Comparison of ENCODE assay signal across 15 cellular contexts in the genomic region with DNA sequence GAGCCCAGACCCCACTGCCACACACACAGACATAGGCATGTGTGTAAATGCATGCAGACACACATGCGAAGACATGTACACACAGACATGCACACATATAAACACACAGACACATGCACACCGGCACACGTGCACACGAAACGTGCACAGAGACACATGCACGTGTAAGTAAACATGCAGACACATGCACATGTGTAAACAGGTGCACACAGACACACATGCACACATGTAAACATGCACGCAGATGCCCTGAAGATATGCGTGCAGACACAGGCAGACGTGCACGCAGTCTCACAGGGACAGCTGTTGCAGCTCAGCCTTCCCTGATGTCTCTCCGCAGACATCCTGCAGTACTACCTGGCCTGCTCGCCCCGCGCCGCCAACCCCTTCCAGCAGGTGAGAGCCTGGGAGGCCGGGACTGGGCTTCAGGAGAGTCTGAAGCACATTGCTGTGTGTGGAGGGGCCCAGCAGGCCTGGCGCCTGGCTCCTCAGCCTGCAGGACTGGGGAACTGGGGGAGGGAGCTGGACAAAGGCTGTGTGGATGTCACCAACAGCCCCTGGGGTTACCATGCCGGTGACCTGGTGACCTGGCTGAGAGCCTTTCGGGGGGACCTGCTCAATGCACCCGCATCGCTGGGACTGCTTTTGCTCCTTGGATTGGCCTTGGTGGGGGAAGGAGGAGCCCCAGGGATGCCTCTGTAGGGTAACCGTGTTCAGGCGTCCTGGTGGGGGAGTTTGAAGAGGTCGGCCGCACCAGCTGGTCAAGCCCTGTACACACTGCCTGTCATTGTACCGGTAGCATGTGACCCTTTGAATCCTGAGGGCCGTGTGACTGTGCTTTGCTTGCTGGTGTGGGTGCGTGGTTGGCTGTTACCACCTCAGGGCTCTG. TPM values are rescaled to one million over a fixed set of nuclear protein-coding genes. Genes with fewer than 3 reads are reported as not detected.
DNase-seq lines count a peak whose midpoint lies in the region; ATAC-seq and TF ChIP-seq lines count a peak whose summit lies in the region.
"Had no signal": no experiment of that assay in that cellular context is flagged by ENCODE, and none has a peak within 500 bp of the region (broad histone marks: within the 10 kb centered on the region; RNA-seq: fewer than 3 reads in every experiment).

No MANE protein-coding gene starts in this region.

- TF ChIP-seq CTCF in RWPE1 (conservative IDR thresholded peaks at IDR 0.05; ENCODE audit: low read depth), result no peak
- TF ChIP-seq CTCF in endodermal cell (conservative IDR thresholded peaks at IDR 0.05), result no peak
- TF ChIP-seq CTCF in osteoblast (IDR thresholded peaks at IDR 0.05; ENCODE audit: extremely low read depth, low read depth, low read length), result no peak

- H3K27me3 Mint-ChIP-seq in endodermal cell (ENCODE audit: insufficient read depth), result no peaks in the 10 kb centered on the region
- H3K27me3 Mint-ChIP-seq in stimulated activated naive CD8-positive, alpha-beta T cell treated with anti-CD3 and anti-CD28 coated beads, Interleukin-15, amount 100 ng/mL, for 72 hours, result no peaks in the 10 kb centered on the region
- H3K27me3 Mint-ChIP-seq: CD4-positive, alpha-beta T cell had no signal

- ATAC-seq in stimulated activated naive CD8-positive, alpha-beta T cell treated with anti-CD3 and anti-CD28 coated beads, Interleukin-15, amount 100 ng/mL, for 72 hours, result no peak

- H3K27ac ChIP-seq in RWPE1, result peak overlapping the region; percentile 16
- peak overlapping the region; percentile 13 for H3K27ac ChIP-seq in endodermal cell (ENCODE audit: low read depth, low read length)
- H3K27ac ChIP-seq in osteoblast (ENCODE audit: low read depth, low read length), result no peak overlapping the region
- H3K27ac ChIP-seq: SJSA1 had no signal

- H4K20me1 ChIP-seq in osteoblast (ENCODE audit: insufficient read depth, low read length), result peaks cover 6% of the 10 kb centered on the region

- POLR2A ChIA-PET in RWPE1 (lab: Yijun Ruan, JAX; ENCODE audit: low non-redundant PET), result no interaction called here

- no peak overlapping the region for H3K4me3 Mint-ChIP-seq in endodermal cell
- no peak overlapping the region for H3K4me3 Mint-ChIP-seq in stimulated activated naive CD8-positive, alpha-beta T cell treated with anti-CD3 and anti-CD28 coated beads, Interleukin-15, amount 100 ng/mL, for 72 hours
- H3K4me3 Mint-ChIP-seq: CD4-positive, alpha-beta T cell had no signal

- no peaks in the 10 kb centered on the region for H3K79me2 ChIP-seq in osteoblast (ENCODE audit: insufficient read depth, low read length)

- peak; percentile 93 for DNase-seq in COLO829 (ENCODE audit: low spot score)
- no peak for DNase-seq in RWPE1 (ENCODE audit: low spot score)
- DNase-seq in endodermal cell, result no peak
- peak; percentile 90 for DNase-seq in osteoblast (ENCODE audit: insufficient read length, low spot score, missing footprints)
- DNase-seq in hepatic stellate cell (ENCODE audit: low spot score), result no peak
- DNase-seq in stimulated activated naive CD8-positive, alpha-beta T cell treated with anti-CD3 and anti-CD28 coated beads, Interleukin-15, amount 100 ng/mL, for 72 hours, result no peak
- no peak for DNase-seq in NCI-H1436 (lab: John Stamatoyannopoulos, UW)
- DNase-seq: CD4-positive, alpha-beta T cell; DMS79 treated with DMSO at 0.1 percent for 48 hours; GOT3; NCI-H2107; NCI-H345; NK-92 treated with Interleukin-12 subunit alpha and Interleukin-12 subunit beta, amount 100 ng/mL, for 24 hours had no signal

- H3K9ac ChIP-seq in endodermal cell (ENCODE audit: extremely low read depth, low read length, poor library complexity, severe bottlenecking), result no peak overlapping the region

- H3K4me2 ChIP-seq in osteoblast (ENCODE audit: insufficient read depth, low read length), result no peak overlapping the region

- peaks cover 33% of the 10 kb centered on the region for H3K36me3 ChIP-seq in endodermal cell (ENCODE audit: control insufficient read depth, insufficient read depth, low read length)
- peaks cover 33% of the 10 kb centered on the region for H3K36me3 ChIP-seq in osteoblast (ENCODE audit: insufficient read depth, low read length)

- H3K27me3 ChIP-seq in endodermal cell (ENCODE audit: control insufficient read depth, insufficient read depth, low read length, poor library complexity, severe bottlenecking) (no peaks in the 10 kb centered on the region), osteoblast (ENCODE audit: insufficient read depth, low read length) (no peaks in the 10 kb centered on the region)
- H3K27me3 ChIP-seq: SJSA1 had no signal

- H3K9me3 Mint-ChIP-seq in endodermal cell, result no peaks in the 10 kb centered on the region
- no peaks in the 10 kb centered on the region for H3K9me3 Mint-ChIP-seq in stimulated activated naive CD8-positive, alpha-beta T cell treated with anti-CD3 and anti-CD28 coated beads, Interleukin-15, amount 100 ng/mL, for 72 hours
- H3K9me3 Mint-ChIP-seq: CD4-positive, alpha-beta T cell had no signal

- no peak overlapping the region for H2AFZ ChIP-seq in osteoblast (ENCODE audit: low read length)

- H3K4me1 ChIP-seq in endodermal cell (ENCODE audit: control insufficient read depth, insufficient read depth, low read length), result no peaks in the 10 kb centered on the region
- H3K4me1 ChIP-seq in osteoblast (ENCODE audit: insufficient read depth, low read length), result no peaks in the 10 kb centered on the region
- H3K4me1 ChIP-seq: SJSA1 had no signal

- no peak overlapping the region for H3K4me3 ChIP-seq in endodermal cell (ENCODE audit: low read length)
- H3K4me3 ChIP-seq in osteoblast (ENCODE audit: insufficient read depth, low read length), result no peak overlapping the region
- H3K4me3 ChIP-seq: SJSA1 had no signal

- H3K36me3 Mint-ChIP-seq in endodermal cell (ENCODE audit: low read depth), result peaks cover 29% of the 10 kb centered on the region

- WGBS in endodermal cell (ENCODE audit: insufficient coverage in 1 of 2, insufficient read length in 1 of 2), 2 experiments, result 88 to 93% methylated on average over 20 to 28 of the region's 28 CpGs

- H3K27ac Mint-ChIP-seq in endodermal cell, result peak overlapping the region; percentile 61
- no peak overlapping the region for H3K27ac Mint-ChIP-seq in stimulated activated naive CD8-positive, alpha-beta T cell treated with anti-CD3 and anti-CD28 coated beads, Interleukin-15, amount 100 ng/mL, for 72 hours
- H3K27ac Mint-ChIP-seq: CD4-positive, alpha-beta T cell had no signal

- H3K9me3 ChIP-seq in endodermal cell (ENCODE audit: control insufficient read depth, low read length) (no peaks in the 10 kb centered on the region), osteoblast (ENCODE audit: low read depth, low read length) (no peaks in the 10 kb centered on the region)
- H3K9me3 ChIP-seq: SJSA1 had no signal

- CTCF ChIA-PET in RWPE1 (lab: Yijun Ruan, JAX), result interaction anchor here (0.6 to 0.7 kb wide), 3 partner anchors 13 to 39 kb away, joined by 3 read pairs; no protein-coding TSS in a partner anchor

- no peaks in the 10 kb centered on the region for H3K4me1 Mint-ChIP-seq in endodermal cell
- peaks cover 6% of the 10 kb centered on the region for H3K4me1 Mint-ChIP-seq in stimulated activated naive CD8-positive, alpha-beta T cell treated with anti-CD3 and anti-CD28 coated beads, Interleukin-15, amount 100 ng/mL, for 72 hours

RNA-seq across cellular contexts. Expression of gene TTYH3, which starts 20.3 kb away (rescaled TPM):
- 100 to 1,000 TPM; 145 to 152 TPM for total RNA-seq in endodermal cell
- polyA plus RNA-seq in endodermal cell (2013, experiment 1 of 2), result 164 TPM
- 151 TPM for polyA plus RNA-seq in endodermal cell (2013, experiment 2 of 2)
- 28.3 and 29.0 TPM in 2 replicates for total RNA-seq in osteoblast

RNA-seq across cellular contexts. Expression of gene AMZ1, which starts 35.9 kb away (rescaled TPM):
- total RNA-seq in endodermal cell (1 to 10 TPM in 1 of 2 donors, under 1 TPM in 1; 0.66 to 1.6 TPM), osteoblast (2.1 and 2.5 TPM in 2 replicates)
- 0.07 TPM for polyA plus RNA-seq in endodermal cell (2013, experiment 1 of 2)
- not detected for polyA plus RNA-seq in endodermal cell (2013, experiment 2 of 2)
- total RNA-seq: A673 had no signal

Comparison
In these comparisons a context has a peak if more than half of its experiments do, and no peak if none do; other contexts are left out.
1. DNase-seq: peak in COLO829 (single experiment) and osteoblast (single experiment); none in RWPE1 (single experiment), endodermal cell (single experiment), hepatic stellate cell (single experiment), stimulated activated naive CD8-positive, alpha-beta T cell treated with anti-CD3 and anti-CD28 coated beads, Interleukin-15, amount 100 ng/mL, for 72 hours (0 of 2) and NCI-H1436 (single experiment).